26 cellular contexts compared by ENCODE assay signal in genomic region chr6:30399390-30400058, GRCh38. TPM values are rescaled to one million over a fixed set of nuclear protein-coding genes. Genes with fewer than 3 reads are reported as not detected.
DNase-seq lines count a peak whose midpoint lies in the region; ATAC-seq and TF ChIP-seq lines count a peak whose summit lies in the region.
"Had no signal": no experiment of that assay in that cellular context is flagged by ENCODE, and none has a peak within 500 bp of the region (broad histone marks: within the 10 kb centered on the region; RNA-seq: fewer than 3 reads in every experiment).

No MANE protein-coding gene starts in this region.

- H3K9me3 ChIP-seq in esophagus muscularis mucosa (no peaks in the 10 kb centered on the region), smooth muscle cell (replicated peaks; ENCODE audit: low read depth) (no peaks in the 10 kb centered on the region)
- H3K9me3 ChIP-seq: ascending aorta, gastrocnemius medialis, SJCRH30 had no signal

- no peak for TF ChIP-seq EP300 in esophagus muscularis mucosa (IDR thresholded peaks at IDR 0.05)

- no peak overlapping the region for H3K9ac ChIP-seq in smooth muscle cell (ENCODE audit: low read depth)
- H3K9ac ChIP-seq: neural progenitor cell had no signal

- no peak overlapping the region for H3K27ac Mint-ChIP-seq in activated naive CD4-positive, alpha-beta T cell treated with anti-CD3 and anti-CD28 coated beads, Interleukin-2, amount 50 U/mL, for 72 hours
- H3K27ac Mint-ChIP-seq in stimulated activated effector memory CD8-positive, alpha-beta T cell treated with anti-CD3 and anti-CD28 coated beads, Interleukin-12 subunit alpha, Interleukin-12 subunit beta, amount 100 ng/mL, for 72 hours: no peak overlapping the region
- H3K27ac Mint-ChIP-seq: activated CD8-positive, alpha-beta memory T cell treated with anti-CD3 and anti-CD28 coated beads, Interleukin-2, amount 10 ng/mL, durations not matched to agents 7 days and 5 days; CD8-positive, alpha-beta memory T cell; effector memory CD8-positive, alpha-beta T cell; neural progenitor cell; stimulated activated naive CD8-positive, alpha-beta T cell treated with anti-CD3 and anti-CD28 coated beads, Interleukin-15, Interleukin-2, amounts not matched to agents 100 ng/mL and 50 ng/mL, for 24 hours; type B pancreatic cell; WTC11 had no signal

- H3K4me1 Mint-ChIP-seq in stimulated activated effector memory CD8-positive, alpha-beta T cell treated with anti-CD3 and anti-CD28 coated beads, Interleukin-12 subunit alpha, Interleukin-12 subunit beta, amount 100 ng/mL, for 72 hours: no peaks in the 10 kb centered on the region
- H3K4me1 Mint-ChIP-seq: activated CD8-positive, alpha-beta memory T cell treated with anti-CD3 and anti-CD28 coated beads, Interleukin-2, amount 10 ng/mL, durations not matched to agents 7 days and 5 days; neural progenitor cell had no signal

- no peaks in the 10 kb centered on the region for H3K36me3 Mint-ChIP-seq in activated naive CD4-positive, alpha-beta T cell treated with anti-CD3 and anti-CD28 coated beads, Interleukin-2, amount 50 U/mL, for 72 hours
- H3K36me3 Mint-ChIP-seq in stimulated activated effector memory CD8-positive, alpha-beta T cell treated with anti-CD3 and anti-CD28 coated beads, Interleukin-12 subunit alpha, Interleukin-12 subunit beta, amount 100 ng/mL, for 72 hours: no peaks in the 10 kb centered on the region
- H3K36me3 Mint-ChIP-seq: activated CD8-positive, alpha-beta memory T cell treated with anti-CD3 and anti-CD28 coated beads, Interleukin-2, amount 10 ng/mL, durations not matched to agents 7 days and 5 days; CD8-positive, alpha-beta memory T cell; neural progenitor cell; type B pancreatic cell; WTC11 had no signal

- H3K27me3 ChIP-seq in esophagus muscularis mucosa (peaks cover 0 to 20% (median 0%) of the 10 kb centered on the region in 4 donors), smooth muscle cell (ENCODE audit: low read depth) (peaks cover 56% of the 10 kb centered on the region)
- H3K27me3 ChIP-seq: ascending aorta had no signal

- H3K4me3 Mint-ChIP-seq in stimulated activated effector memory CD8-positive, alpha-beta T cell treated with anti-CD3 and anti-CD28 coated beads, Interleukin-12 subunit alpha, Interleukin-12 subunit beta, amount 100 ng/mL, for 72 hours: no peak overlapping the region
- H3K4me3 Mint-ChIP-seq: activated CD8-positive, alpha-beta memory T cell treated with anti-CD3 and anti-CD28 coated beads, Interleukin-2, amount 10 ng/mL, durations not matched to agents 7 days and 5 days; CD8-positive, alpha-beta memory T cell; effector memory CD8-positive, alpha-beta T cell; neural progenitor cell; stimulated activated naive CD8-positive, alpha-beta T cell treated with anti-CD3 and anti-CD28 coated beads, Interleukin-15, Interleukin-2, amounts not matched to agents 100 ng/mL and 50 ng/mL, for 24 hours; type B pancreatic cell; WTC11 had no signal

- H3K4me3 ChIP-seq in esophagus muscularis mucosa (no peak overlapping the region), smooth muscle cell (no peak overlapping the region)
- H3K4me3 ChIP-seq: ascending aorta, gastrocnemius medialis, neural progenitor cell, SJCRH30 had no signal

- H3K27ac ChIP-seq in epithelial cell of prostate: no peak overlapping the region
- no peak overlapping the region for H3K27ac ChIP-seq in esophagus muscularis mucosa (replicated peaks in 1 of 4)
- H3K27ac ChIP-seq in smooth muscle cell (ENCODE audit: low read depth): no peak overlapping the region
- H3K27ac ChIP-seq: ascending aorta, gastrocnemius medialis, HL-60, neural progenitor cell, SJCRH30 had no signal

- WGBS in esophagus muscularis mucosa: 89% methylated on average over 2 of the region's 2 CpGs
- 95% methylated on average over 2 of the region's 2 CpGs for WGBS in smooth muscle cell (ENCODE audit: low lambda C conversion rate)

- H2AFZ ChIP-seq in smooth muscle cell (ENCODE audit: low read depth): no peak overlapping the region
- H2AFZ ChIP-seq: neural progenitor cell had no signal

- no peaks in the 10 kb centered on the region for H3F3A ChIP-seq in smooth muscle cell (ENCODE audit: low read depth)

- peak; percentile 33 for ATAC-seq in activated naive CD4-positive, alpha-beta T cell treated with anti-CD3 and anti-CD28 coated beads, Interleukin-2, amount 50 U/mL, for 72 hours
- ATAC-seq in stimulated activated effector memory CD8-positive, alpha-beta T cell treated with anti-CD3 and anti-CD28 coated beads, Interleukin-12 subunit alpha, Interleukin-12 subunit beta, amount 100 ng/mL, for 72 hours: peak; percentile 44
- ATAC-seq: activated CD8-positive, alpha-beta memory T cell treated with anti-CD3 and anti-CD28 coated beads, Interleukin-2, amount 10 ng/mL, durations not matched to agents 7 days and 5 days; effector memory CD8-positive, alpha-beta T cell; gastrocnemius medialis; left lobe of liver; WTC11 had no signal

- H3K79me2 ChIP-seq in smooth muscle cell (ENCODE audit: low read depth): no peaks in the 10 kb centered on the region

- H3K4me1 ChIP-seq in esophagus muscularis mucosa: peaks cover 0 to 8% (median 4%) of the 10 kb centered on the region in 4 donors
- no peaks in the 10 kb centered on the region for H3K4me1 ChIP-seq in smooth muscle cell (ENCODE audit: low read depth)
- H3K4me1 ChIP-seq: ascending aorta, gastrocnemius medialis, neural progenitor cell, SJCRH30 had no signal

- no peaks in the 10 kb centered on the region for H4K20me1 ChIP-seq in smooth muscle cell (ENCODE audit: low read depth)

- H3K4me2 ChIP-seq in smooth muscle cell: no peak overlapping the region
- H3K4me2 ChIP-seq: neural progenitor cell had no signal

- intact Hi-C loops in esophagus muscularis mucosa (cut with DNase I): loop anchor here (5.0 kb wide), 1 partner anchor 182 kb away; no protein-coding TSS in a partner anchor

- no peak for TF ChIP-seq POLR2A in esophagus muscularis mucosa (IDR thresholded peaks at IDR 0.05; ENCODE audit: low read depth)

- H3K36me3 ChIP-seq in esophagus muscularis mucosa: no peaks in the 10 kb centered on the region
- no peaks in the 10 kb centered on the region for H3K36me3 ChIP-seq in smooth muscle cell (ENCODE audit: low read depth)
- H3K36me3 ChIP-seq: ascending aorta, gastrocnemius medialis, neural progenitor cell, SJCRH30 had no signal

- TF ChIP-seq CTCF in esophagus muscularis mucosa (IDR thresholded peaks at IDR 0.05): no peak
- no peak for TF ChIP-seq CTCF in smooth muscle cell (IDR thresholded peaks at IDR 0.05; ENCODE audit: borderline replicate concordance, insufficient read depth, poor library complexity, severe bottlenecking)

- DNase-seq in activated naive CD4-positive, alpha-beta T cell treated with anti-CD3 and anti-CD28 coated beads, Interleukin-2, amount 50 U/mL, for 72 hours (ENCODE audit: low spot score in 2 of 2): no peak
- DNase-seq in activated naive CD4-positive, alpha-beta T cell treated with anti-CD3 and anti-CD28 coated beads, Interleukin-2, amount 50 U/mL, for 16 hours: no peak
- DNase-seq in NCI-H226 (peak; percentile 45), epithelial cell of prostate (ENCODE audit: low read depth, low spot score) (peak; percentile 51), esophagus muscularis mucosa (ENCODE audit: extremely low spot score) (no peak), smooth muscle cell (lab: John Stamatoyannopoulos, UW; ENCODE audit: unreplicated experiment) (no peak), DMS 273 (lab: John Stamatoyannopoulos, UW; ENCODE audit: unreplicated experiment) (no peak)
- no peak for DNase-seq in stimulated activated effector memory CD8-positive, alpha-beta T cell treated with anti-CD3 and anti-CD28 coated beads, Interleukin-12 subunit alpha, Interleukin-12 subunit beta, amount 100 ng/mL, for 72 hours (ENCODE audit: low spot score in 2 of 2)
- DNase-seq: activated CD8-positive, alpha-beta memory T cell treated with anti-CD3 and anti-CD28 coated beads, Interleukin-2, amount 10 ng/mL, durations not matched to agents 7 days and 5 days; activated gamma-delta T cell; CD8-positive, alpha-beta memory T cell; effector memory CD8-positive, alpha-beta T cell; gastrocnemius medialis; H7; NCI-H1048; NCI-H2029 treated with DMSO at 0.1 percent for 48 hours; NCI-H524 treated with DMSO at 0.1 percent for 48 hours; SJCRH30; T-helper 2 cell had no signal

- no peaks in the 10 kb centered on the region for H3K9me3 Mint-ChIP-seq in activated naive CD4-positive, alpha-beta T cell treated with anti-CD3 and anti-CD28 coated beads, Interleukin-2, amount 50 U/mL, for 72 hours
- no peaks in the 10 kb centered on the region for H3K9me3 Mint-ChIP-seq in stimulated activated effector memory CD8-positive, alpha-beta T cell treated with anti-CD3 and anti-CD28 coated beads, Interleukin-12 subunit alpha, Interleukin-12 subunit beta, amount 100 ng/mL, for 72 hours
- H3K9me3 Mint-ChIP-seq: CD8-positive, alpha-beta memory T cell; effector memory CD8-positive, alpha-beta T cell; neural progenitor cell; stimulated activated naive CD8-positive, alpha-beta T cell treated with anti-CD3 and anti-CD28 coated beads, Interleukin-15, Interleukin-2, amounts not matched to agents 100 ng/mL and 50 ng/mL, for 24 hours; type B pancreatic cell; WTC11 had no signal

RNA-seq across cellular contexts. Expression of gene RPP21, which starts 54.6 kb away (rescaled TPM):
- total RNA-seq in activated naive CD4-positive, alpha-beta T cell treated with anti-CD3 and anti-CD28 coated beads, Interleukin-2, amount 50 U/mL, for 72 hours: 10 to 100 TPM; 20.8 to 49.9 TPM
- 100 to 1,000 TPM in 2 of 4 donors, 10 to 100 TPM in 2; 78.1 to 149 (median 113) TPM for total RNA-seq in esophagus muscularis mucosa
- 66.3 and 67.1 TPM in 2 replicates for total RNA-seq in smooth muscle cell
- 77.5 and 114 TPM in 2 replicates for polyA plus RNA-seq in smooth muscle cell

Comparison
In these comparisons a context has a peak if more than half of its experiments do, and no peak if none do; other contexts are left out.
1. DNase-seq: peak in NCI-H226 (single experiment) and epithelial cell of prostate (single experiment); none in activated naive CD4-positive, alpha-beta T cell treated with anti-CD3 and anti-CD28 coated beads, Interleukin-2, amount 50 U/mL, for 72 hours (0 of 2), activated naive CD4-positive, alpha-beta T cell treated with anti-CD3 and anti-CD28 coated beads, Interleukin-2, amount 50 U/mL, for 16 hours (single experiment), stimulated activated effector memory CD8-positive, alpha-beta T cell treated with anti-CD3 and anti-CD28 coated beads, Interleukin-12 subunit alpha, Interleukin-12 subunit beta, amount 100 ng/mL, for 72 hours (0 of 2), esophagus muscularis mucosa (single experiment), smooth muscle cell (single experiment) and DMS 273 (single experiment).